ENCODE assay signal across 1 cellular context in genomic region chr16:87968541-87968940, GRCh38.
TF ChIP-seq lines count a peak whose summit lies in the region.

No MANE protein-coding gene starts in this region.

TF ChIP-seq in IMR-90, 13 proteins besides CTCF, POLR2A, EP300 and RAD21:
- TF ChIP-seq BHLHE40 (IDR thresholded peaks at IDR 0.05; ENCODE audit: low read depth, low read length): peak; percentile 46; the same call in 1 of the 2 replicates
- no peak for TF ChIP-seq FOS (IDR thresholded peaks at IDR 0.05; ENCODE audit: low read depth, low read length)
- peak; percentile 91 for TF ChIP-seq MXI1 (IDR thresholded peaks at IDR 0.05; ENCODE audit: borderline replicate concordance, low read depth, low read length)
- no peak for TF ChIP-seq NFE2L2 (IDR thresholded peaks at IDR 0.05; ENCODE audit: low read depth, low read length)
- no peak; the same call in 1 of the 2 replicates for TF ChIP-seq USF2 (IDR thresholded peaks at IDR 0.05; ENCODE audit: low read depth, low read length)
- TF ChIP-seq CEBPB (IDR thresholded peaks at IDR 0.05; ENCODE audit: low read depth, low read length): no peak
- 0 out of 2 replicates have a peak, but pooled peaks have one; percentile 3 for TF ChIP-seq MAFK (IDR thresholded peaks at IDR 0.05; ENCODE audit: low read depth, low read length)
- TF ChIP-seq RFX5 (IDR thresholded peaks at IDR 0.05; ENCODE audit: low read depth, low read length): no peak
